8 cellular contexts compared by ENCODE assay signal in genomic region chr5:1110260-1110929, GRCh38. TPM values are rescaled to one million over a fixed set of nuclear protein-coding genes. Genes with fewer than 3 reads are reported as not detected.
A peak's percentile ranks its signal among the peaks of the same experiment; 100 is the strongest.
DNase-seq lines count a peak whose midpoint lies in the region; ATAC-seq and TF ChIP-seq lines count a peak whose summit lies in the region.

No MANE protein-coding gene starts in this region.

- H3K36me3 ChIP-seq in testis (ENCODE audit: low read depth, missing control alignments) = no peaks in the 10 kb centered on the region

- peaks cover 41% of the 10 kb centered on the region for H3K4me1 ChIP-seq in testis

- intact Hi-C loops in activated CD4-positive, alpha-beta T cell treated with anti-CD3 and anti-CD28 coated beads for 36 hours (cut with DNase I, micrococcal nuclease) = loop anchor here in 1 of 2 experiments (2.0 to 5.0 kb wide), 2 partner anchors 218 to 427 kb away; partner anchors contain the start of genes BRD9 and TRIP13
- intact Hi-C loops in testis (cut with DNase I; ENCODE audit: low total_unique reads) = no loop called here

- 41 to 44% methylated on average over 23 to 24 of the region's 24 CpGs for WGBS in testis, 2 donors

- peak; percentile 7 for ATAC-seq in activated CD4-positive, alpha-beta T cell treated with anti-CD3 and anti-CD28 coated beads for 36 hours

- DNase-seq in activated CD4-positive, alpha-beta T cell treated with anti-CD3 and anti-CD28 coated beads for 36 hours = peak; percentile 62
- no peak for DNase-seq in activated CD4-positive, alpha-beta T cell treated with anti-CD3 and anti-CD28 coated beads for 1 hour
- DNase-seq in testis = no peak
- no peak for DNase-seq in NCI-H1436 (lab: John Stamatoyannopoulos, UW)
- DNase-seq in DMS 273 treated with DMSO at 0.1 percent for 48 hours (lab: John Stamatoyannopoulos, UW) = no peak
- DNase-seq in D341Med (ENCODE audit: low spot score) = no peak

- H3K4me1 Mint-ChIP-seq in activated CD4-positive, alpha-beta T cell treated with anti-CD3 and anti-CD28 coated beads for 36 hours = peaks cover 46% of the 10 kb centered on the region

- no peak for TF ChIP-seq CTCF in testis (IDR thresholded peaks at IDR 0.05)

- no peaks in the 10 kb centered on the region for H3K27me3 ChIP-seq in layer of hippocampus (ENCODE audit: control insufficient read depth, insufficient read depth, low read length)
- no peaks in the 10 kb centered on the region for H3K27me3 ChIP-seq in testis

- no peaks in the 10 kb centered on the region for H3K27me3 Mint-ChIP-seq in activated CD4-positive, alpha-beta T cell treated with anti-CD3 and anti-CD28 coated beads for 36 hours

- no peaks in the 10 kb centered on the region for H3K9me3 Mint-ChIP-seq in activated CD4-positive, alpha-beta T cell treated with anti-CD3 and anti-CD28 coated beads for 36 hours (ENCODE audit: low read depth)

- H3K36me3 Mint-ChIP-seq in activated CD4-positive, alpha-beta T cell treated with anti-CD3 and anti-CD28 coated beads for 36 hours (ENCODE audit: low read depth) = no peaks in the 10 kb centered on the region

- H3K27ac ChIP-seq in angular gyrus (ENCODE audit: low read depth, low read length) (peak overlapping the region; percentile 55), layer of hippocampus (ENCODE audit: low read depth, low read length) (peak overlapping the region; percentile 71), testis (peak overlapping the region; percentile 77 to 92)

- H3K27ac Mint-ChIP-seq in activated CD4-positive, alpha-beta T cell treated with anti-CD3 and anti-CD28 coated beads for 36 hours = peak overlapping the region; percentile 75

- H3K4me3 Mint-ChIP-seq in activated CD4-positive, alpha-beta T cell treated with anti-CD3 and anti-CD28 coated beads for 36 hours = peak overlapping the region; percentile 82

- TF ChIP-seq POLR2A in testis (IDR thresholded peaks at IDR 0.05) = no peak

- POLR2A ChIA-PET in activated CD4-positive, alpha-beta T cell treated with anti-CD3 and anti-CD28 coated beads for 36 hours (lab: Charles Lee) = no interaction called here

- no peaks in the 10 kb centered on the region for H3K9me3 ChIP-seq in testis

- CTCF ChIA-PET in activated CD4-positive, alpha-beta T cell treated with anti-CD3 and anti-CD28 coated beads for 36 hours (lab: Charles Lee) = no interaction called here

- H3K4me3 ChIP-seq in testis = peak overlapping the region; percentile 85 to 94

RNA-seq across cellular contexts. Expression of gene SLC12A7, which starts 1.5 kb away (rescaled TPM):
- 10 to 100 TPM; 18.5 to 21.6 TPM for total RNA-seq in activated CD4-positive, alpha-beta T cell treated with anti-CD3 and anti-CD28 coated beads for 36 hours
- total RNA-seq in testis = 100 to 1,000 TPM; 168 to 212 TPM
- polyA plus RNA-seq in testis (ENCODE audit: insufficient read depth, low read depth, low replicate concordance) = 73.2 TPM

Comparison
In these comparisons a context has a peak if more than half of its experiments do, and no peak if none do; other contexts are left out.
1. RNA of gene SLC12A7, which starts 1.5 kb away (total RNA-seq): 168 to 212 TPM in testis; 18.5 to 21.6 TPM in activated CD4-positive, alpha-beta T cell treated with anti-CD3 and anti-CD28 coated beads for 36 hours; every median in the first group is over 4 times any median in the second.
2. Peak in every context shown above with its lines, with median percentiles within 50 percentile points of each other: H3K27ac ChIP-seq.